In genomic region chr10:118216526-118217035, GRCh38 we compare ENCODE assay signal across 28 cellular contexts.
"Had no signal": no experiment of that assay in that cellular context is flagged by ENCODE, and none has a peak within 500 bp of the region (broad histone marks: within the 10 kb centered on the region; RNA-seq: fewer than 3 reads in every experiment).

No MANE protein-coding gene starts in this region.

- H3K4me3 Mint-ChIP-seq: activated CD4-positive, alpha-beta memory T cell treated with anti-CD3 and anti-CD28 coated beads, Interleukin-2, amount 10 ng/mL, durations not matched to agents 7 days and 5 days; activated CD4-positive, alpha-beta T cell treated with anti-CD3 and anti-CD28 coated beads, Interleukin-2, amount 10 ng/mL, durations not matched to agents 7 days and 5 days; activated naive CD4-positive, alpha-beta T cell treated with anti-CD3 and anti-CD28 coated beads, Interleukin-2, amount 10 ng/mL, durations not matched to agents 7 days and 5 days; activated naive CD8-positive, alpha-beta T cell treated with anti-CD3 and anti-CD28 coated beads, Interleukin-2, amount 10 ng/mL, durations not matched to agents 7 days and 5 days; activated T-cell treated with anti-CD3 and anti-CD28 coated beads, Interleukin-2, amount 50 U/mL, for 24 hours; activated T-cell treated with anti-CD3 and anti-CD28 coated beads, Interleukin-2, amount 50 U/mL, for 72 hours; brain had no signal

- H3K9me3 ChIP-seq: ascending aorta, breast epithelium, colonic mucosa, esophagus squamous epithelium, gastrocnemius medialis had no signal

- H3K27ac Mint-ChIP-seq: activated CD4-positive, alpha-beta memory T cell treated with anti-CD3 and anti-CD28 coated beads, Interleukin-2, amount 10 ng/mL, durations not matched to agents 7 days and 5 days; activated CD4-positive, alpha-beta T cell treated with anti-CD3 and anti-CD28 coated beads, Interleukin-2, amount 10 ng/mL, durations not matched to agents 7 days and 5 days; activated naive CD4-positive, alpha-beta T cell treated with anti-CD3 and anti-CD28 coated beads, Interleukin-2, amount 10 ng/mL, durations not matched to agents 7 days and 5 days; activated naive CD4-positive, alpha-beta T cell treated with anti-CD3 and anti-CD28 coated beads, Interleukin-2, amount 50 U/mL, for 72 hours; activated naive CD8-positive, alpha-beta T cell treated with anti-CD3 and anti-CD28 coated beads, Interleukin-2, amount 10 ng/mL, durations not matched to agents 7 days and 5 days; activated T-cell treated with anti-CD3 and anti-CD28 coated beads, Interleukin-2, amount 50 U/mL, for 24 hours; activated T-cell treated with anti-CD3 and anti-CD28 coated beads, Interleukin-2, amount 50 U/mL, for 72 hours had no signal

- H3K4me1 ChIP-seq: ascending aorta, breast epithelium, colonic mucosa, esophagus squamous epithelium, foreskin keratinocyte, gastrocnemius medialis had no signal

- H3K36me3 ChIP-seq: ascending aorta, breast epithelium, cardiac muscle cell, colonic mucosa, esophagus squamous epithelium, gastrocnemius medialis had no signal

- DNase-seq: activated CD4-positive, alpha-beta memory T cell treated with anti-CD3 and anti-CD28 coated beads, Interleukin-2, amount 10 ng/mL, durations not matched to agents 7 days and 5 days; activated CD4-positive, alpha-beta T cell treated with anti-CD3 and anti-CD28 coated beads for 1 hour; activated CD4-positive, alpha-beta T cell treated with anti-CD3 and anti-CD28 coated beads for 4 hours; activated CD4-positive, alpha-beta T cell treated with anti-CD3 and anti-CD28 coated beads, Interleukin-2, amount 10 ng/mL, durations not matched to agents 7 days and 5 days; activated CD4-positive, alpha-beta T cell treated with anti-CD3 and anti-CD28 coated beads, Interleukin-2, amount 50 U/mL, for 4 hours; activated CD8-positive, alpha-beta memory T cell treated with anti-CD3 and anti-CD28 coated beads, Interleukin-2, amount 50 U/mL, for 48 hours; activated gamma-delta T cell; activated naive CD4-positive, alpha-beta T cell; activated naive CD4-positive, alpha-beta T cell treated with anti-CD3 and anti-CD28 coated beads, Interleukin-2, amount 10 ng/mL, durations not matched to agents 7 days and 5 days; activated naive CD8-positive, alpha-beta T cell treated with anti-CD3 and anti-CD28 coated beads, Interleukin-2, amount 10 ng/mL, durations not matched to agents 7 days and 5 days; activated T-cell treated with anti-CD3 and anti-CD28 coated beads for 4 hours; activated T-cell treated with anti-CD3 and anti-CD28 coated beads, Interleukin-2, amount 50 U/mL, for 24 hours; activated T-cell treated with anti-CD3 and anti-CD28 coated beads, Interleukin-2, amount 50 U/mL, for 72 hours; central memory CD4-positive, alpha-beta T cell; cerebellar nuclear complex; colonic mucosa; effector CD8-positive, alpha-beta T cell; esophagus squamous epithelium; foreskin keratinocyte; gastrocnemius medialis; glutamatergic neuron; T-helper 2 cell had no signal

- H3K9me3 Mint-ChIP-seq: activated CD4-positive, alpha-beta memory T cell treated with anti-CD3 and anti-CD28 coated beads, Interleukin-2, amount 10 ng/mL, durations not matched to agents 7 days and 5 days; activated CD4-positive, alpha-beta T cell treated with anti-CD3 and anti-CD28 coated beads, Interleukin-2, amount 10 ng/mL, durations not matched to agents 7 days and 5 days; activated naive CD4-positive, alpha-beta T cell treated with anti-CD3 and anti-CD28 coated beads, Interleukin-2, amount 10 ng/mL, durations not matched to agents 7 days and 5 days; activated naive CD4-positive, alpha-beta T cell treated with anti-CD3 and anti-CD28 coated beads, Interleukin-2, amount 50 U/mL, for 72 hours; activated naive CD8-positive, alpha-beta T cell treated with anti-CD3 and anti-CD28 coated beads, Interleukin-2, amount 10 ng/mL, durations not matched to agents 7 days and 5 days; activated T-cell treated with anti-CD3 and anti-CD28 coated beads, Interleukin-2, amount 50 U/mL, for 24 hours; activated T-cell treated with anti-CD3 and anti-CD28 coated beads, Interleukin-2, amount 50 U/mL, for 72 hours had no signal

- H3K36me3 Mint-ChIP-seq: activated naive CD4-positive, alpha-beta T cell treated with anti-CD3 and anti-CD28 coated beads, Interleukin-2, amount 10 ng/mL, durations not matched to agents 7 days and 5 days; activated naive CD4-positive, alpha-beta T cell treated with anti-CD3 and anti-CD28 coated beads, Interleukin-2, amount 50 U/mL, for 72 hours; activated naive CD8-positive, alpha-beta T cell treated with anti-CD3 and anti-CD28 coated beads, Interleukin-2, amount 10 ng/mL, durations not matched to agents 7 days and 5 days; brain had no signal

- H3K4me3 ChIP-seq: ascending aorta, breast epithelium, cardiac muscle cell, colonic mucosa, esophagus squamous epithelium, gastrocnemius medialis had no signal

- H3K27me3 ChIP-seq: ascending aorta, breast epithelium, colonic mucosa, esophagus squamous epithelium, gastrocnemius medialis had no signal

- H3K4me1 Mint-ChIP-seq: activated CD4-positive, alpha-beta memory T cell treated with anti-CD3 and anti-CD28 coated beads, Interleukin-2, amount 10 ng/mL, durations not matched to agents 7 days and 5 days; activated CD4-positive, alpha-beta T cell treated with anti-CD3 and anti-CD28 coated beads, Interleukin-2, amount 10 ng/mL, durations not matched to agents 7 days and 5 days; activated naive CD4-positive, alpha-beta T cell treated with anti-CD3 and anti-CD28 coated beads, Interleukin-2, amount 10 ng/mL, durations not matched to agents 7 days and 5 days; activated naive CD8-positive, alpha-beta T cell treated with anti-CD3 and anti-CD28 coated beads, Interleukin-2, amount 10 ng/mL, durations not matched to agents 7 days and 5 days had no signal

- H3K27ac ChIP-seq: ascending aorta, breast epithelium, cardiac muscle cell, colonic mucosa, epithelial cell of prostate, esophagus squamous epithelium, foreskin keratinocyte, gastrocnemius medialis had no signal

- ATAC-seq: activated naive CD4-positive, alpha-beta T cell treated with anti-CD3 and anti-CD28 coated beads, Interleukin-2, amount 50 U/mL, for 72 hours; activated T-cell treated with anti-CD3 and anti-CD28 coated beads, Interleukin-2, amount 50 U/mL, for 72 hours; foreskin keratinocyte; gastrocnemius medialis had no signal
